8 cellular contexts compared by ENCODE assay signal in the genomic region with DNA sequence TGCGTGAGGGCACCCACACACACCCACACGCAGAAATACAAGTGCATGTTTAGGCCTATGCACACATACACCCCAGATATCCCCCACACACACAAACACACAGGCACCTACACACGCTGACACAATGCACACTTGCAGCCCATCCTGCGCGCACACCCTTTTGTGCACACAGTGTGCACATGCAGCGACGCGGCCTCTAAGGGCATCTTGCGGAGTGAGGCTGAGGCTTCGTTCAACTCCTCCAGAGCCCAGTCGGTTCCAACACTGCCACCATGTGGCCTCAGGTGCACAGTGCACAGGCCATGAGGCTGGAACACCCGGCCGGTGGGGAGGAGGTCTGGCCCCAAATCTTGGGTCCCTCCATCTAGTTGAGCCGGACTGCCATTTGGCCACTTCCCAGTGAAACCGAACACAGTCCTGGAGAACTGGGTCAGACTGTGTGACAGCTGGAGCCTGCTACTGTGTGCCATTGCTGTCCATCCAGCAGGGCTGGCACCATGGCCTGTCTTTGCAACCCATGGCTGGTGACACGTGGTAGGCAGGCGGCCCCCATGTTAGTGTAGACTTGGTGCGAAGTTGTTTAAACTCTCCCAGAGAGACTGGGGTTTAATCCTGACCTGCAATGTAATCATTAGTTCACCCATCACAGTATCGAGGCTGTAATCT.
DNase-seq lines count a peak whose midpoint lies in the region; ATAC-seq, FAIRE-seq and TF ChIP-seq lines count a peak whose summit lies in the region.

No MANE protein-coding gene starts in this region.

- no peak overlapping the region for H3K27ac ChIP-seq in HEK293 (ENCODE audit: extremely low read depth, low read depth, low read length)
- no peak overlapping the region for H3K27ac ChIP-seq in caudate nucleus (ENCODE audit: low read depth, low read length)

- no peak for ATAC-seq in GM21737 (IDR thresholded peaks at IDR 0.05; ENCODE audit: unreplicated experiment)

- no peaks in the 10 kb centered on the region for H3K9me3 ChIP-seq in HEK293 (ENCODE audit: control insufficient read depth, insufficient read depth, low read depth, low read length)

- H3K4me3 ChIP-seq in HEK293 (ENCODE audit: low read depth, low read length), result no peak overlapping the region

- FAIRE-seq in D721Med (lab: Jason Lieb, UNC), result peak; percentile 16

- POLR2A ChIA-PET in HEK293 (lab: Yijun Ruan, JAX), result no interaction called here

- CTCF ChIA-PET in HEK293 (lab: Yijun Ruan, JAX), result interaction anchor here (0.8 to 1.9 kb wide), 7 partner anchors 11 to 821 kb away, joined by 3 to 5 read pairs (median 3); no protein-coding TSS in a partner anchor

- DNase-seq in D721Med (ENCODE audit: insufficient read length, low spot score) (peak; percentile 82), NCI-H2107 (lab: John Stamatoyannopoulos, UW) (peak; percentile 22), caudate nucleus (lab: John Stamatoyannopoulos, UW) (peak in 59 of 61 donors; percentile 13 to 84 (median 59)), kidney glomerular epithelial cell (lab: John Stamatoyannopoulos, UW) (peak; percentile 39)
- peak; percentile 14 to 56 (median 27) for DNase-seq in activated CD4-positive, CD25-positive, alpha-beta regulatory T cell (lab: John Stamatoyannopoulos, UW)
- peak; percentile 75 to 77 for DNase-seq in stimulated activated CD4-positive, alpha-beta T cell treated with anti-CD3 and anti-CD28 coated beads, Interleukin-2, amount 100 ng/mL, for 24 hours

- no peaks in the 10 kb centered on the region for H3K36me3 ChIP-seq in HEK293 (ENCODE audit: control insufficient read depth in 2 of 2, insufficient read depth in 1 of 2, low read length in 2 of 2)

- TF ChIP-seq CTCF in D721Med (IDR thresholded peaks at IDR 0.05; ENCODE audit: insufficient read depth, missing control alignments) (peak; percentile 92), HEK293 (tag by site-specific recombination; IDR thresholded peaks at IDR 0.05) (peak; percentile 81)

- no peaks in the 10 kb centered on the region for H3K4me1 ChIP-seq in HEK293 (ENCODE audit: control insufficient read depth, insufficient read depth, low read length)

TF ChIP-seq in HEK293, 187 proteins besides CTCF, POLR2A, EP300 and RAD21:
- peak; percentile 98 for TF ChIP-seq ZFHX2 (tag by site-specific recombination; conservative IDR thresholded peaks at IDR 0.05)
- peak; percentile 66 for TF ChIP-seq ZBTB17 (tag by site-specific recombination; IDR thresholded peaks at IDR 0.05)
- TF ChIP-seq, protein P1, sequence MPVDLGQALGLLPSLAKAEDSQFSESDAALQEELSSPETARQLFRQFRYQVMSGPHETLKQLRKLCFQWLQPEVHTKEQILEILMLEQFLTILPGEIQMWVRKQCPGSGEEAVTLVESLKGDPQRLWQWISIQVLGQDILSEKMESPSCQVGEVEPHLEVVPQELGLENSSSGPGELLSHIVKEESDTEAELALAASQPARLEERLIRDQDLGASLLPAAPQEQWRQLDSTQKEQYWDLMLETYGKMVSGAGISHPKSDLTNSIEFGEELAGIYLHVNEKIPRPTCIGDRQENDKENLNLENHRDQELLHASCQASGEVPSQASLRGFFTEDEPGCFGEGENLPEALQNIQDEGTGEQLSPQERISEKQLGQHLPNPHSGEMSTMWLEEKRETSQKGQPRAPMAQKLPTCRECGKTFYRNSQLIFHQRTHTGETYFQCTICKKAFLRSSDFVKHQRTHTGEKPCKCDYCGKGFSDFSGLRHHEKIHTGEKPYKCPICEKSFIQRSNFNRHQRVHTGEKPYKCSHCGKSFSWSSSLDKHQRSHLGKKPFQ (tag by site-specific recombination; IDR thresholded peaks at IDR 0.05), result peak; percentile 53; the same call in 1 of the 2 replicates
- TF ChIP-seq, protein P2, sequence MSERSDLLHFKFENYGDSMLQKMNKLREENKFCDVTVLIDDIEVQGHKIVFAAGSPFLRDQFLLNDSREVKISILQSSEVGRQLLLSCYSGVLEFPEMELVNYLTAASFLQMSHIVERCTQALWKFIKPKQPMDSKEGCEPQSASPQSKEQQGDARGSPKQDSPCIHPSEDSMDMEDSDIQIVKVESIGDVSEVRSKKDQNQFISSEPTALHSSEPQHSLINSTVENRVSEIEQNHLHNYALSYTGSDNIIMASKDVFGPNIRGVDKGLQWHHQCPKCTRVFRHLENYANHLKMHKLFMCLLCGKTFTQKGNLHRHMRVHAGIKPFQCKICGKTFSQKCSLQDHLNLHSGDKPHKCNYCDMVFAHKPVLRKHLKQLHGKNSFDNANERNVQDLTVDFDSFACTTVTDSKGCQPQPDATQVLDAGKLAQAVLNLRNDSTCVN (tag by site-specific recombination; optimal IDR thresholded peaks at IDR 0.05), result peak; percentile 30
- no peak for TF ChIP-seq ZNF335 (tag by site-specific recombination; conservative IDR thresholded peaks at IDR 0.05)
- TF ChIP-seq, protein P3, sequence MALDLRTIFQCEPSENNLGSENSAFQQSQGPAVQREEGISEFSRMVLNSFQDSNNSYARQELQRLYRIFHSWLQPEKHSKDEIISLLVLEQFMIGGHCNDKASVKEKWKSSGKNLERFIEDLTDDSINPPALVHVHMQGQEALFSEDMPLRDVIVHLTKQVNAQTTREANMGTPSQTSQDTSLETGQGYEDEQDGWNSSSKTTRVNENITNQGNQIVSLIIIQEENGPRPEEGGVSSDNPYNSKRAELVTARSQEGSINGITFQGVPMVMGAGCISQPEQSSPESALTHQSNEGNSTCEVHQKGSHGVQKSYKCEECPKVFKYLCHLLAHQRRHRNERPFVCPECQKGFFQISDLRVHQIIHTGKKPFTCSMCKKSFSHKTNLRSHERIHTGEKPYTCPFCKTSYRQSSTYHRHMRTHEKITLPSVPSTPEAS (tag by site-specific recombination; IDR thresholded peaks at IDR 0.05), result peak; percentile 92
- TF ChIP-seq ZNF654 (tag by site-specific recombination; IDR thresholded peaks at IDR 0.05; ENCODE audit: low read depth), result peak; percentile 81
- no peak for TF ChIP-seq ZNF10 (tag by site-specific recombination; IDR thresholded peaks at IDR 0.05)
- TF ChIP-seq SP7 (tag by site-specific recombination; IDR thresholded peaks at IDR 0.05), result 0 out of 2 replicates have a peak, but pooled peaks have one; percentile 31
- TF ChIP-seq ZNF23 (tag by site-specific recombination; IDR thresholded peaks at IDR 0.05; ENCODE audit: borderline replicate concordance), result no peak
- no peak for TF ChIP-seq ZNF211 (tag by site-specific recombination; IDR thresholded peaks at IDR 0.05; ENCODE audit: low read depth)
- TF ChIP-seq, protein P4, sequence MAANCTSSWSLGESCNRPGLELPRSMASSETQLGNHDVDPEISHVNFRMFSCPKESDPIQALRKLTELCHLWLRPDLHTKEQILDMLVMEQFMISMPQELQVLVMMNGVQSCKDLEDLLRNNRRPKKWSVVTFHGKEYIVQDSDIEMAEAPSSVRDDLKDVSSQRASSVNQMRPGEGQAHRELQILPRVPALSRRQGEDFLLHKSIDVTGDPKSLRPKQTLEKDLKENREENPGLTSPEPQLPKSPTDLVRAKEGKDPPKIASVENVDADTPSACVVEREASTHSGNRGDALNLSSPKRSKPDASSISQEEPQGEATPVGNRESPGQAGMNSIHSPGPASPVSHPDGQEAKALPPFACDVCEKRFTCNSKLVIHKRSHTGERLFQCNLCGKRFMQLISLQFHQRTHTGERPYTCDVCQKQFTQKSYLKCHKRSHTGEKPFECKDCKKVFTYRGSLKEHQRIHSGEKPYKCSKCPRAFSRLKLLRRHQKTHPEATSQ (tag by site-specific recombination; IDR thresholded peaks at IDR 0.05), result no peak
- peak; percentile 94 for TF ChIP-seq ZNF2 (tag by site-specific recombination; IDR thresholded peaks at IDR 0.05)
- no peak for TF ChIP-seq ZNF391 (tag by site-specific recombination; IDR thresholded peaks at IDR 0.05; ENCODE audit: borderline replicate concordance, low read depth)
- TF ChIP-seq EGR2 (tag by site-specific recombination; IDR thresholded peaks at IDR 0.05; ENCODE audit: low read depth), result peak; percentile 96
- TF ChIP-seq ZBTB48 (tag by site-specific recombination; IDR thresholded peaks at IDR 0.05), result 0 out of 2 replicates have a peak, but pooled peaks have one; percentile 29
- TF ChIP-seq HOXD13 (CRISPR knock-in tag; IDR thresholded peaks at IDR 0.05; ENCODE audit: borderline replicate concordance), result no peak

Comparison
In these comparisons a context has a peak if more than half of its experiments do, and no peak if none do; other contexts are left out.
1. DNase-seq: peak in every context shown above with its lines; median percentile 82 in D721Med; 76 in stimulated activated CD4-positive, alpha-beta T cell treated with anti-CD3 and anti-CD28 coated beads, Interleukin-2, amount 100 ng/mL, for 24 hours; 59 in caudate nucleus; 39 in kidney glomerular epithelial cell; 27 in activated CD4-positive, CD25-positive, alpha-beta regulatory T cell; 22 in NCI-H2107.